ENCODE assay signal across 19 cellular contexts in the genomic region with DNA sequence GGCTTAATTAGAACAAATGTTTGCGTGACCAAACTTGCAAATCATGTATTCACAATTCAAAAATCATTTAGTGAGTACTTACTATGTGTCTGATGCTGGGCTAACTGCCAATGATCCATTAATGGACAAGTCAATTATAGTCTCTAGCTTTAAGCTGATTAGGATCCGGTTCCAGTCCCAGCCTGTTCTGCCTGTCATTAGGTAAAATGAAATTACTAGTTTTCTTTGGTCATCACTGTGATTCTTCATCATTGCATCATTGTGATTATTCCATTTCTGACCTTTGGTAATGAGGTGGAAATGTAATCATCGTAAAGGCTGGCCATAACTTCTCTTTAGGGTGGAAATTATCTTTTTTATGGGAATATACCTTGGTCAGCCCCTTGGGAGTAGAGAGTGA.
DNase-seq lines count a peak whose midpoint lies in the region; ATAC-seq, FAIRE-seq and TF ChIP-seq lines count a peak whose summit lies in the region.
"Had no signal": no experiment of that assay in that cellular context is flagged by ENCODE, and none has a peak within 500 bp of the region (broad histone marks: within the 10 kb centered on the region; RNA-seq: fewer than 3 reads in every experiment).

No MANE protein-coding gene starts in this region.

- no peak overlapping the region for H3K56ac ChIP-seq in IMR-90 (ENCODE audit: extremely low read depth, insufficient read depth, low read length)

- no peak overlapping the region for H4K8ac ChIP-seq in IMR-90 (ENCODE audit: low read depth in 2 of 2, low read length in 2 of 2)

- no peak overlapping the region for H3K14ac ChIP-seq in IMR-90 (replicated peaks; ENCODE audit: low read depth, low read length)

- no peaks in the 10 kb centered on the region for H3K4me1 ChIP-seq in IMR-90 (ENCODE audit: control insufficient read depth, insufficient read depth, low read length)
- H3K4me1 ChIP-seq: Caco-2, Peyer's patch had no signal

- no peak overlapping the region for H2BK20ac ChIP-seq in IMR-90 (ENCODE audit: low read depth, low read length)

- no peak for TF ChIP-seq POLR2A in IMR-90 (IDR thresholded peaks at IDR 0.05; ENCODE audit: low read depth, low read length)

- H3K27me3 ChIP-seq in IMR-90 (ENCODE audit: control insufficient read depth, insufficient read depth, low read length): no peaks in the 10 kb centered on the region
- H3K27me3 ChIP-seq: Peyer's patch, SJSA1 had no signal

- H2BK15ac ChIP-seq in IMR-90 (ENCODE audit: low read depth, low read length): peak overlapping the region; percentile 48; the same call in 1 of the 3 replicates

- 100% methylated on average over 1 of the region's 3 CpGs; no CpG with 5 or more reads in 1 of the 2 experiments for WGBS in IMR-90 (ENCODE audit: extremely low coverage in 2 of 2, insufficient read length in 1 of 2), 2 experiments

- H2AK5ac ChIP-seq in IMR-90 (ENCODE audit: low read depth, low read length): no peak overlapping the region

- POLR2A ChIA-PET in IMR-90 (lab: Charles Lee; ENCODE audit: unreplicated experiment): no interaction called here

- no peak overlapping the region for H3K4me3 ChIP-seq in IMR-90 (ENCODE audit: insufficient read depth, low read depth, low read length)
- H3K4me3 ChIP-seq: Peyer's patch, SJSA1 had no signal

- no peak for FAIRE-seq in HTR-8/SVneo (lab: Jason Lieb, UNC)

- no peak overlapping the region for H3K27ac ChIP-seq in IMR-90 (ENCODE audit: insufficient read depth, low read length)
- H3K27ac ChIP-seq: 22Rv1, Peyer's patch, SJSA1 had no signal

- no peak for TF ChIP-seq CTCF in IMR-90 (conservative IDR thresholded peaks at IDR 0.05; ENCODE audit: low read depth, low read length)

- no peak overlapping the region for H3K23ac ChIP-seq in IMR-90 (ENCODE audit: low read depth, low read length)

- dilution Hi-C loops in IMR-90 (cut with HindIII; ENCODE audit: low sequenced_read_pairs, unreplicated experiment): no loop called here

- H3K4ac ChIP-seq in IMR-90 (ENCODE audit: low read depth, low read length): no peak overlapping the region

- H2AK9ac ChIP-seq in IMR-90 (replicated peaks; ENCODE audit: low read depth, low read length, poor library complexity): no peak overlapping the region

- no peaks in the 10 kb centered on the region for H3K79me1 ChIP-seq in IMR-90 (ENCODE audit: low read depth in 1 of 2, low read length in 2 of 2)

- H3K9me3 ChIP-seq in IMR-90 (ENCODE audit: control insufficient read depth, insufficient read depth, low read length): no peaks in the 10 kb centered on the region
- H3K9me3 ChIP-seq: Caco-2, Peyer's patch, SJSA1 had no signal

- no peak overlapping the region for H2AFZ ChIP-seq in IMR-90 (replicated peaks; ENCODE audit: low read length, poor library complexity)

- no peak overlapping the region for H3K9ac ChIP-seq in IMR-90 (ENCODE audit: low read depth, low read length)

- H4K20me1 ChIP-seq in IMR-90 (ENCODE audit: insufficient read depth, low read length): no peaks in the 10 kb centered on the region

- H3K36me3 ChIP-seq in IMR-90 (ENCODE audit: control insufficient read depth, insufficient read depth, low read length): no peaks in the 10 kb centered on the region
- H3K36me3 ChIP-seq: Peyer's patch, SJSA1 had no signal

- no peak for TF ChIP-seq RAD21 in IMR-90 (IDR thresholded peaks at IDR 0.05; ENCODE audit: low read length)

- no peaks in the 10 kb centered on the region for H3K9me1 ChIP-seq in IMR-90 (ENCODE audit: insufficient read depth, low read length)

- DNase-seq in NCI-H446 treated with DMSO at 0.1 percent for 48 hours (lab: John Stamatoyannopoulos, UW): peak; percentile 23
- DNase-seq in NCI-H446 (lab: John Stamatoyannopoulos, UW): no peak
- DNase-seq in IMR-90: no peak
- DNase-seq in NCI-H748 (lab: John Stamatoyannopoulos, UW; ENCODE audit: unreplicated experiment): peak; percentile 85
- DNase-seq in T-helper 9 cell: no peak
- DNase-seq in HTR-8/SVneo (ENCODE audit: insufficient read length, low spot score): no peak
- DNase-seq: Caco-2; CD4-positive, CD25-positive, alpha-beta regulatory T cell; DMS79; H9; NCI-H1694 treated with DMSO at 0.1 percent for 48 hours; NCI-H2107; NCI-H226; NCI-H774; Peyer's patch had no signal

- intact Hi-C loops in IMR-90 (cut with micrococcal nuclease): loop anchor here (10.0 kb wide), 3 partner anchors 307 to 547 kb away; no protein-coding TSS in a partner anchor

- CTCF ChIA-PET in IMR-90 (lab: Yijun Ruan, JAX): no interaction called here

- in situ Hi-C loops in IMR-90 (cut with MboI; ENCODE audit: low sequenced_read_pairs): no loop called here

- no peak overlapping the region for H2BK120ac ChIP-seq in IMR-90 (ENCODE audit: low read depth, low read length)

- ATAC-seq in IMR-90 (ENCODE audit: low read depth) (no peak), SK-N-SH treated with all-trans-retinoic acid at 6 μM for 48 hours (no peak), HG03045 (IDR thresholded peaks at IDR 0.05; ENCODE audit: unreplicated experiment) (no peak)

- H4K5ac ChIP-seq in IMR-90 (ENCODE audit: low read depth, low read length): no peak overlapping the region

- no peak overlapping the region for H3K4me2 ChIP-seq in IMR-90 (ENCODE audit: low read depth, low read length)

- no peak overlapping the region for H4K91ac ChIP-seq in IMR-90 (ENCODE audit: insufficient read depth, low read depth, low read length)

- BruUV-seq in IMR-90 (replicated peaks; lab: Mats Ljungman, UMichigan): no TSS peak

- H2BK5ac ChIP-seq in IMR-90 (ENCODE audit: low read depth, low read length, poor library complexity, severe bottlenecking): no peak overlapping the region

- H3K18ac ChIP-seq in IMR-90 (ENCODE audit: low read depth, low read length): no peak overlapping the region

TF ChIP-seq in IMR-90, 13 proteins besides CTCF, POLR2A, EP300 and RAD21:
- TF ChIP-seq CEBPB (IDR thresholded peaks at IDR 0.05; ENCODE audit: low read depth, low read length): 0 out of 2 replicates have a peak, but pooled peaks have one; percentile 20
- no peak for TF ChIP-seq SMC3 (IDR thresholded peaks at IDR 0.05; ENCODE audit: low read depth, low read length)

TF ChIP-seq in SK-N-SH treated with all-trans-retinoic acid at 6 μM for 48 hours, 23 proteins besides CTCF, POLR2A, EP300 and RAD21 (continues in another document):
- no peak for TF ChIP-seq BACH2 (CRISPR knock-in tag; IDR thresholded peaks at IDR 0.05; ENCODE audit: borderline replicate concordance)
- TF ChIP-seq, protein P1, sequence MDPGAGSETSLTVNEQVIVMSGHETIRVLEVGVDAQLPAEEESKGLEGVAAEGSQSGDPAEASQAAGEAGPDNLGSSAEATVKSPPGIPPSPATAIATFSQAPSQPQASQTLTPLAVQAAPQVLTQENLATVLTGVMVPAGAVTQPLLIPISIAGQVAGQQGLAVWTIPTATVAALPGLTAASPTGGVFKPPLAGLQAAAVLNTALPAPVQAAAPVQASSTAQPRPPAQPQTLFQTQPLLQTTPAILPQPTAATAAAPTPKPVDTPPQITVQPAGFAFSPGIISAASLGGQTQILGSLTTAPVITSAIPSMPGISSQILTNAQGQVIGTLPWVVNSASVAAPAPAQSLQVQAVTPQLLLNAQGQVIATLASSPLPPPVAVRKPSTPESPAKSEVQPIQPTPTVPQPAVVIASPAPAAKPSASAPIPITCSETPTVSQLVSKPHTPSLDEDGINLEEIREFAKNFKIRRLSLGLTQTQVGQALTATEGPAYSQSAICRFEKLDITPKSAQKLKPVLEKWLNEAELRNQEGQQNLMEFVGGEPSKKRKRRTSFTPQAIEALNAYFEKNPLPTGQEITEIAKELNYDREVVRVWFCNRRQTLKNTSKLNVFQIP (CRISPR knock-in tag; IDR thresholded peaks at IDR 0.05; ENCODE audit: borderline replicate concordance, low read depth): no peak
- TF ChIP-seq, protein P2, sequence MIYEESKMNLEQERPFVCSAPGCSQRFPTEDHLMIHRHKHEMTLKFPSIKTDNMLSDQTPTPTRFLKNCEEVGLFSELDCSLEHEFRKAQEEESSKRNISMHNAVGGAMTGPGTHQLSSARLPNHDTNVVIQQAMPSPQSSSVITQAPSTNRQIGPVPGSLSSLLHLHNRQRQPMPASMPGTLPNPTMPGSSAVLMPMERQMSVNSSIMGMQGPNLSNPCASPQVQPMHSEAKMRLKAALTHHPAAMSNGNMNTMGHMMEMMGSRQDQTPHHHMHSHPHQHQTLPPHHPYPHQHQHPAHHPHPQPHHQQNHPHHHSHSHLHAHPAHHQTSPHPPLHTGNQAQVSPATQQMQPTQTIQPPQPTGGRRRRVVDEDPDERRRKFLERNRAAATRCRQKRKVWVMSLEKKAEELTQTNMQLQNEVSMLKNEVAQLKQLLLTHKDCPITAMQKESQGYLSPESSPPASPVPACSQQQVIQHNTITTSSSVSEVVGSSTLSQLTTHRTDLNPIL (CRISPR knock-in tag; IDR thresholded peaks at IDR 0.05; ENCODE audit: low read depth): no peak
- TF ChIP-seq, protein P3, sequence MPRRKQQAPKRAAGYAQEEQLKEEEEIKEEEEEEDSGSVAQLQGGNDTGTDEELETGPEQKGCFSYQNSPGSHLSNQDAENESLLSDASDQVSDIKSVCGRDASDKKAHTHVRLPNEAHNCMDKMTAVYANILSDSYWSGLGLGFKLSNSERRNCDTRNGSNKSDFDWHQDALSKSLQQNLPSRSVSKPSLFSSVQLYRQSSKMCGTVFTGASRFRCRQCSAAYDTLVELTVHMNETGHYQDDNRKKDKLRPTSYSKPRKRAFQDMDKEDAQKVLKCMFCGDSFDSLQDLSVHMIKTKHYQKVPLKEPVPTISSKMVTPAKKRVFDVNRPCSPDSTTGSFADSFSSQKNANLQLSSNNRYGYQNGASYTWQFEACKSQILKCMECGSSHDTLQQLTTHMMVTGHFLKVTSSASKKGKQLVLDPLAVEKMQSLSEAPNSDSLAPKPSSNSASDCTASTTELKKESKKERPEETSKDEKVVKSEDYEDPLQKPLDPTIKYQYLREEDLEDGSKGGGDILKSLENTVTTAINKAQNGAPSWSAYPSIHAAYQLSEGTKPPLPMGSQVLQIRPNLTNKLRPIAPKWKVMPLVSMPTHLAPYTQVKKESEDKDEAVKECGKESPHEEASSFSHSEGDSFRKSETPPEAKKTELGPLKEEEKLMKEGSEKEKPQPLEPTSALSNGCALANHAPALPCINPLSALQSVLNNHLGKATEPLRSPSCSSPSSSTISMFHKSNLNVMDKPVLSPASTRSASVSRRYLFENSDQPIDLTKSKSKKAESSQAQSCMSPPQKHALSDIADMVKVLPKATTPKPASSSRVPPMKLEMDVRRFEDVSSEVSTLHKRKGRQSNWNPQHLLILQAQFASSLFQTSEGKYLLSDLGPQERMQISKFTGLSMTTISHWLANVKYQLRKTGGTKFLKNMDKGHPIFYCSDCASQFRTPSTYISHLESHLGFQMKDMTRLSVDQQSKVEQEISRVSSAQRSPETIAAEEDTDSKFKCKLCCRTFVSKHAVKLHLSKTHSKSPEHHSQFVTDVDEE (CRISPR knock-in tag; IDR thresholded peaks at IDR 0.05): no peak
- no peak for TF ChIP-seq ZFP3 (CRISPR knock-in tag; IDR thresholded peaks at IDR 0.05)
- no peak for TF ChIP-seq TOX (CRISPR knock-in tag; IDR thresholded peaks at IDR 0.05; ENCODE audit: borderline replicate concordance)

Comparison
In these comparisons a context has a peak if more than half of its experiments do, and no peak if none do; other contexts are left out.
1. DNase-seq: peak in NCI-H446 treated with DMSO at 0.1 percent for 48 hours (single experiment) and NCI-H748 (single experiment); none in NCI-H446 (0 of 2), IMR-90 (single experiment), T-helper 9 cell (single experiment) and HTR-8/SVneo (single experiment).